ENCODE assay signal across 2 cellular contexts in genomic region chr2:45433363-45433762, GRCh38.
A peak's percentile ranks its signal among the peaks of the same experiment; 100 is the strongest.
TF ChIP-seq lines count a peak whose summit lies in the region.

No MANE protein-coding gene starts in this region.

TF ChIP-seq in K562, 482 proteins besides CTCF, POLR2A, EP300 and RAD21 (continued from another document):
- TF ChIP-seq PBX2 (CRISPR knock-in tag; IDR thresholded peaks at IDR 0.05; ENCODE audit: low read depth) (no peak), PBX2 (tag; conservative IDR thresholded peaks at IDR 0.05; ENCODE audit: low read depth) (peak; percentile 68), ARHGAP35 (IDR thresholded peaks at IDR 0.05; ENCODE audit: partially characterized antibody) (peak; percentile 80), YBX1 (IDR thresholded peaks at IDR 0.05) (no peak)
TF ChIP-seq in K562: peak in this region for 4.

TF ChIP-seq in neural cell, 6 proteins besides CTCF, POLR2A, EP300 and RAD21 (continued from another document):
- TF ChIP-seq REST (IDR thresholded peaks at IDR 0.05; ENCODE audit: borderline replicate concordance) (no peak), MXI1 (conservative IDR thresholded peaks at IDR 0.05; ENCODE audit: poor library complexity, severe bottlenecking) (no peak), POLR2AphosphoS5 (IDR thresholded peaks at IDR 0.05) (no peak)
